7 cellular contexts compared by ENCODE assay signal in the genomic region with DNA sequence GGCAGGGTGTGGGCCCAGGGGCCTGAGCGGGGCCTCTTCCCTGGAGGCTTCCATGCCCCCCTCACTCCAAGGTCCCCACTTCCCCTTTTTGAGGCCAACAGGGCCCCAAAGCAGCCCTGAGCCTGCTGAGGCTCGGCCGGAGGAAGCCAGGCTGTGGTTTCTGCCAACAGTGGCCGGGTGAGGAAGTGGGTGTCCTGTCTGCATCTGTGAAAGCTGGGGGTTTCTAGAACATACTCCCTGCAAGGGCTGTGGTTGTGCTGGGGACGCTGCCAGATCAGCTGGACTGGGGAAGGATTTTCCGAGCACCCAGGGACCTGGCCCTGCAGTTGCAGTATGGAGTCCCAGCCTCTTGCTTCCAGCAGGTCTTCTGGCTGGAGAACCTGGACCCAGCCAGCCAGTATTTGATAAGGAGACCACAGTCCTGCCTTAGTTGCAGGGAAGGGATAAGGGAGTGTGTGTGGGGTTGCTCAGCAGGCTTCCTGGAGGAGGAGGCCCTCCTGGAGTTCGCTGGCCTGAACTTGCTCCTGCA. TPM values are rescaled to one million over a fixed set of nuclear protein-coding genes. Genes with fewer than 3 reads are reported as not detected.
DNase-seq lines count a peak whose midpoint lies in the region; ATAC-seq and TF ChIP-seq lines count a peak whose summit lies in the region.

No MANE protein-coding gene starts in this region.

- no peak overlapping the region for H3K4me2 ChIP-seq in osteoblast (ENCODE audit: insufficient read depth, low read length)

- intact Hi-C loops in dorsolateral prefrontal cortex (cut with DNase I): no loop called here

- DNase-seq in dorsolateral prefrontal cortex: peak in 7 of 10 donors; percentile 24 to 64 (median 56)
- DNase-seq in osteoblast (ENCODE audit: insufficient read length, low spot score, missing footprints): peak; percentile 86
- DNase-seq in NCI-H1417 treated with DMSO at 0.1 percent for 48 hours (lab: John Stamatoyannopoulos, UW): no peak
- DNase-seq in cortex of kidney (lab: John Stamatoyannopoulos, UW): no peak

- H3K27me3 ChIP-seq in dorsolateral prefrontal cortex (no peaks in the 10 kb centered on the region), osteoblast (ENCODE audit: insufficient read depth, low read length) (no peaks in the 10 kb centered on the region)

- ATAC-seq in GM19372 (IDR thresholded peaks at IDR 0.05; ENCODE audit: low read depth, unreplicated experiment) (peak; percentile 86), HG03280 (IDR thresholded peaks at IDR 0.05; ENCODE audit: unreplicated experiment) (peak; percentile 90)
- peak; percentile 42 for ATAC-seq in activated CD4-positive, CD25-positive, alpha-beta regulatory T cell treated with anti-CD3 and anti-CD28 coated beads, Interleukin-2, amount 50 U/mL, for 24 hours

- TF ChIP-seq CTCF in dorsolateral prefrontal cortex (IDR thresholded peaks at IDR 0.05 in 54 of 56, conservative IDR thresholded peaks at IDR 0.05 in 2 of 56; ENCODE audit: low read depth in 1 of 56, partially characterized antibody in 56 of 56): no peak
- no peak for TF ChIP-seq CTCF in osteoblast (IDR thresholded peaks at IDR 0.05; ENCODE audit: extremely low read depth, low read depth, low read length)

- peaks cover 86% of the 10 kb centered on the region for H3K79me2 ChIP-seq in osteoblast (ENCODE audit: insufficient read depth, low read length)

- peaks cover 57% of the 10 kb centered on the region for H4K20me1 ChIP-seq in osteoblast (ENCODE audit: insufficient read depth, low read length)

- H3K4me3 ChIP-seq in dorsolateral prefrontal cortex: peak overlapping the region in 3 of 59 donors; percentile 4 to 20 (median 9)
- no peak overlapping the region for H3K4me3 ChIP-seq in osteoblast (ENCODE audit: insufficient read depth, low read length)

- H3K36me3 ChIP-seq in osteoblast (ENCODE audit: insufficient read depth, low read length): peaks cover 5% of the 10 kb centered on the region

- no peak overlapping the region for H2AFZ ChIP-seq in osteoblast (ENCODE audit: low read length)

- H3K4me1 ChIP-seq in osteoblast (ENCODE audit: insufficient read depth, low read length): peaks cover 20% of the 10 kb centered on the region

- H3K9me3 ChIP-seq in osteoblast (ENCODE audit: low read depth, low read length): no peaks in the 10 kb centered on the region

- H3K27ac ChIP-seq in dorsolateral prefrontal cortex (peak overlapping the region in 21 of 59 donors; percentile 8 to 68 (median 36)), osteoblast (ENCODE audit: low read depth, low read length) (no peak overlapping the region)

RNA-seq across cellular contexts. Expression of gene ADCY7, which starts 15.7 kb away (rescaled TPM):
- total RNA-seq in dorsolateral prefrontal cortex (10 to 100 TPM in 115 of 120 experiments, 1 to 10 TPM in 5; 6.5 to 45.5 (median 17.2) TPM), osteoblast (49.5 and 51.0 TPM in 2 replicates)

Comparison
In these comparisons a context has a peak if more than half of its experiments do, and no peak if none do; other contexts are left out.
1. DNase-seq: peak in dorsolateral prefrontal cortex (7 of 10) and osteoblast (single experiment); none in NCI-H1417 treated with DMSO at 0.1 percent for 48 hours (single experiment) and cortex of kidney (single experiment).
2. Peak in every context shown above with its lines, with median percentiles within 50 percentile points of each other: ATAC-seq.